Comparison of ENCODE assay signal across 8 cellular contexts in genomic region chr1:12600880-12601633, GRCh38. TPM values are rescaled to one million over a fixed set of nuclear protein-coding genes. Genes with fewer than 3 reads are reported as not detected.
A peak's percentile ranks its signal among the peaks of the same experiment; 100 is the strongest.
DNase-seq lines count a peak whose midpoint lies in the region; ATAC-seq, FAIRE-seq and TF ChIP-seq lines count a peak whose summit lies in the region.

No MANE protein-coding gene starts in this region.

- H2AFZ ChIP-seq in SU-DHL-6 (ENCODE audit: low read depth, low read length, severe bottlenecking) (no peak overlapping the region), K562 (ENCODE audit: low read depth, low read length) (no peak overlapping the region)

- 50% methylated on average over 9 of the region's 9 CpGs for WGBS in K562 (ENCODE audit: insufficient coverage, low coverage, missing lambda C conversion rate)
- WGBS in right lobe of liver (ENCODE audit: insufficient coverage, low coverage, low lambda C conversion rate, missing lambda C conversion rate), result 22% methylated on average over 4 of the region's 9 CpGs

- H3K4me1 ChIP-seq in K562 (replicated peaks in 1 of 2; ENCODE audit: control insufficient read depth in 2 of 2, insufficient read depth in 2 of 2, low read length in 2 of 2) (peaks cover 43 to 52% of the 10 kb centered on the region in 2 experiments), right lobe of liver (peaks cover 3 to 99% (median 54%) of the 10 kb centered on the region in 4 donors)

- no peak for FAIRE-seq in K562 (lab: Jason Lieb, UNC)

- H3K27ac ChIP-seq in SU-DHL-6 (ENCODE audit: low read depth, low read length) (no peak overlapping the region), K562 (ENCODE audit: extremely low read depth, low read depth, low read length) (peak overlapping the region; percentile 26; the same call in 2 of the 3 replicates), right lobe of liver (peak overlapping the region; percentile 55 to 96 (median 89))

- no peaks in the 10 kb centered on the region for H3K9me3 ChIP-seq in SU-DHL-6 (ENCODE audit: insufficient read depth, low read length)
- H3K9me3 ChIP-seq in K562 (replicated peaks; ENCODE audit: control insufficient read depth, insufficient read depth, low read depth, low read length), result no peaks in the 10 kb centered on the region
- H3K9me3 ChIP-seq in right lobe of liver, result no peaks in the 10 kb centered on the region

- peak; percentile 50 for TF ChIP-seq CTCF in SU-DHL-6 (IDR thresholded peaks at IDR 0.05; ENCODE audit: insufficient read depth, low read length, poor library complexity, severe bottlenecking)
- TF ChIP-seq CTCF in K562 (IDR thresholded peaks at IDR 0.05 in 2 of 3, conservative IDR thresholded peaks at IDR 0.05 in 1 of 3; ENCODE audit: insufficient read depth in 2 of 3, low read depth in 1 of 3, low read length in 3 of 3), result peak; percentile 73 to 87 (median 73)
- TF ChIP-seq CTCF in right lobe of liver (IDR thresholded peaks at IDR 0.05), result peak; percentile 46 to 65 (median 50)

- H3K9me1 ChIP-seq in K562 (ENCODE audit: control insufficient read depth, insufficient read depth, low read length), result peaks cover 18% of the 10 kb centered on the region

- POLR2A ChIA-PET in K562 (lab: Yijun Ruan, JAX), result interaction anchor here (0.6 to 1.7 kb wide), 11 partner anchors 9 to 241 kb away, joined by 3 to 7 read pairs (median 4); no protein-coding TSS in a partner anchor

- H3K4me3 ChIP-seq in SU-DHL-6 (ENCODE audit: insufficient read depth, low read length, poor library complexity, severe bottlenecking) (no peak overlapping the region), K562 (no peak overlapping the region), right lobe of liver (no peak overlapping the region)

- no TSS peak for BruUV-seq in K562 (replicated peaks; lab: Mats Ljungman, UMichigan)

- H3K9me2 ChIP-seq in SU-DHL-6 (replicated peaks; ENCODE audit: insufficient read depth, low read length), result no peaks in the 10 kb centered on the region

- H3F3A ChIP-seq in SU-DHL-6 (ENCODE audit: insufficient read depth), result no peaks in the 10 kb centered on the region

- no peak for TF ChIP-seq EP300 in K562 (IDR thresholded peaks at IDR 0.05; ENCODE audit: low read length)

- H3K36me3 ChIP-seq in SU-DHL-6 (ENCODE audit: low read length), result no peaks in the 10 kb centered on the region
- peaks cover 76% of the 10 kb centered on the region for H3K36me3 ChIP-seq in K562 (ENCODE audit: control insufficient read depth, insufficient read depth, low read length)
- no peaks in the 10 kb centered on the region for H3K36me3 ChIP-seq in right lobe of liver

- H3K9ac ChIP-seq in SU-DHL-6 (ENCODE audit: low read length), result no peak overlapping the region
- H3K9ac ChIP-seq in K562 (ENCODE audit: insufficient read depth in 1 of 2, low read depth in 2 of 2, low read length in 2 of 2), result no peak overlapping the region

- TF ChIP-seq POLR2A in K562 (conservative IDR thresholded peaks at IDR 0.05) (no peak), right lobe of liver (IDR thresholded peaks at IDR 0.05) (no peak)

- H4K20me1 ChIP-seq in SU-DHL-6 (ENCODE audit: low read depth, low read length) (no peaks in the 10 kb centered on the region), K562 (replicated peaks; ENCODE audit: control insufficient read depth, insufficient read depth, low read length) (peaks cover 37% of the 10 kb centered on the region)

- ATAC-seq in K562 (peak; percentile 65), right lobe of liver (peak; percentile 8 to 28 (median 22))

- no peak overlapping the region for H3K4me2 ChIP-seq in SU-DHL-6 (ENCODE audit: low read depth, low read length, poor library complexity, severe bottlenecking)
- no peak overlapping the region for H3K4me2 ChIP-seq in K562 (ENCODE audit: insufficient read depth, low read length)

- TF ChIP-seq RAD21 in K562 (CRISPR knock-in tag; conservative IDR thresholded peaks at IDR 0.05 in 1 of 2, IDR thresholded peaks at IDR 0.05 in 1 of 2), result peak; percentile 46 to 69

- in situ Hi-C loops in K562 (cut with MboI), result loop anchor here (25.0 kb wide), 1 partner anchor 289 kb away; no protein-coding TSS in a partner anchor

- intact Hi-C loops in K562 (cut with micrococcal nuclease), result loop anchor here (1.0 to 5.0 kb wide), 3 partner anchors 18 to 194 kb away; no protein-coding TSS in a partner anchor
- intact Hi-C loops in right lobe of liver (cut with DNase I), result no loop called here

- CTCF ChIA-PET in K562 (lab: Yijun Ruan, JAX; ENCODE audit: low intra/inter-chr PET ratio), result interaction anchor here (1.1 to 1.5 kb wide), 2 partner anchors 19 to 56 kb away, joined by 3 to 6 read pairs; no protein-coding TSS in a partner anchor

- H3K79me2 ChIP-seq in SU-DHL-6 (ENCODE audit: insufficient read depth, low read length) (no peaks in the 10 kb centered on the region), K562 (ENCODE audit: control insufficient read depth, insufficient read depth, low read length) (peaks cover 89% of the 10 kb centered on the region)

- H3K27me3 ChIP-seq in SU-DHL-6 (ENCODE audit: low read length), result no peaks in the 10 kb centered on the region
- H3K27me3 ChIP-seq in K562 (ENCODE audit: control insufficient read depth in 2 of 2, insufficient read depth in 2 of 2, low read length in 2 of 2), result no peaks in the 10 kb centered on the region
- no peaks in the 10 kb centered on the region for H3K27me3 ChIP-seq in right lobe of liver

- peak; percentile 14 for DNase-seq in NCI-H345 (lab: John Stamatoyannopoulos, UW)
- no peak for DNase-seq in NCI-H345 treated with DMSO at 0.1 percent for 48 hours (lab: John Stamatoyannopoulos, UW; ENCODE audit: unreplicated experiment)
- peak; percentile 72 to 81 (median 78) for DNase-seq in K562 (ENCODE audit: extremely low read depth in 1 of 4, low spot score in 3 of 4)
- peak in 1 of 3 donors; percentile 58 for DNase-seq in right lobe of liver
- DNase-seq in EL, result no peak
- no peak for DNase-seq in hypothalamus (lab: John Stamatoyannopoulos, UW)
- no peak for DNase-seq in inferior parietal cortex (ENCODE audit: extremely low spot score)

TF ChIP-seq in K562, 482 proteins besides CTCF, POLR2A, EP300 and RAD21 (continues in another document):
- TF ChIP-seq GATA2 (CRISPR knock-in tag; IDR thresholded peaks at IDR 0.05), result no peak
- peak; percentile 99 for TF ChIP-seq ZNF239 (CRISPR knock-in tag; IDR thresholded peaks at IDR 0.05)
- peak; percentile 29; the same call in 1 of the 2 replicates for TF ChIP-seq ZBTB7A (IDR thresholded peaks at IDR 0.05; ENCODE audit: borderline replicate concordance, control insufficient read depth, low read depth, low read length)
- TF ChIP-seq ARID2 (IDR thresholded peaks at IDR 0.05), result no peak
- no peak for TF ChIP-seq ZNF121 (CRISPR knock-in tag; conservative IDR thresholded peaks at IDR 0.05)
- no peak for TF ChIP-seq L3MBTL2 (IDR thresholded peaks at IDR 0.05)
- TF ChIP-seq ETS1 (conservative IDR thresholded peaks at IDR 0.05; ENCODE audit: control insufficient read depth, low read depth, low read length), result no peak
- 0 out of 2 replicates have a peak, but pooled peaks have one; percentile 74 for TF ChIP-seq MED1 (CRISPR knock-in tag; IDR thresholded peaks at IDR 0.05; ENCODE audit: borderline replicate concordance)

RNA-seq across cellular contexts. Expression of gene DHRS3, which starts 17.0 kb away (rescaled TPM):
- 74.0 and 164 TPM in 2 replicates for total RNA-seq in K562 (2011; cell fraction: chromatin; rRNA removed; ENCODE audit: low replicate concordance)
- total RNA-seq in K562 (2011; cell fraction: nucleolus; rRNA removed), result 181 and 211 TPM in 2 replicates
- total RNA-seq in K562 (2011; cell fraction: nucleoplasm; rRNA removed), result 160 and 179 TPM in 2 replicates
- total RNA-seq in K562 (2014; rRNA removed) (62.3 and 67.3 TPM in 2 replicates), K562 (2014; rRNA removed; fragmentation: Illumina TruSeq; extraction: Trizol) (37.6 and 43.5 TPM in 2 replicates), K562 (2015; rRNA removed; fragmentation: Illumina TruSeq; extraction: Trizol) (58.7 and 60.6 TPM in 2 replicates), K562 (2021) (109 and 116 TPM in 2 replicates), right lobe of liver (100 to 1,000 TPM; 132 to 252 (median 172) TPM)
- polyA plus RNA-seq in K562 (2011; rRNA removed) (58.7 and 66.5 TPM in 2 replicates), K562 (2014; fragmentation: Illumina TruSeq; extraction: Trizol) (39.4 and 46.3 TPM in 2 replicates), K562 (2014; fragmentation: Nextera tagmentation; extraction: Ambion mirVana) (10 to 100 TPM; 21.0 to 80.0 TPM), K562 (2014; rRNA removed) (57.0 and 59.6 TPM in 2 replicates)
- polyA plus RNA-seq in K562 (2011; cell fraction: cytosol; rRNA removed), result 72.1 and 104 TPM in 2 replicates
- polyA plus RNA-seq in K562 (2011; cell fraction: nucleus; rRNA removed), result 71.2 and 105 TPM in 2 replicates
- 35.6 and 41.5 TPM in 2 replicates for polyA plus RNA-seq in K562 (2012)
- 101 and 181 TPM in 2 replicates for polyA minus RNA-seq in K562 (2011; rRNA and poly(A)+ RNA removed)
- polyA minus RNA-seq in K562 (2011; cell fraction: cytosol; rRNA and poly(A)+ RNA removed), result 117 and 156 TPM in 2 replicates
- polyA minus RNA-seq in K562 (2011; cell fraction: nucleus; rRNA and poly(A)+ RNA removed), result 40.9 and 42.4 TPM in 2 replicates

RNA-seq across cellular contexts. Expression of gene AADACL4, which starts 42.8 kb away (rescaled TPM):
- total RNA-seq in K562 (2011; cell fraction: chromatin; rRNA removed; ENCODE audit: low replicate concordance), result not detected in 2 replicates
- total RNA-seq in K562 (2011; cell fraction: nucleolus; rRNA removed), result not detected in 2 replicates
- not detected in 2 replicates for total RNA-seq in K562 (2011; cell fraction: nucleoplasm; rRNA removed)
- not detected in 2 replicates for total RNA-seq in K562 (2014; rRNA removed)
- not detected in 2 replicates for total RNA-seq in K562 (2014; rRNA removed; fragmentation: Illumina TruSeq; extraction: Trizol)
- total RNA-seq in K562 (2015; rRNA removed; fragmentation: Illumina TruSeq; extraction: Trizol), result not detected in 2 replicates
- not detected in 2 replicates for total RNA-seq in K562 (2021)
- polyA plus RNA-seq in K562 (2011; rRNA removed), result not detected in 2 replicates
- polyA plus RNA-seq in K562 (2011; cell fraction: cytosol; rRNA removed), result not detected in 2 replicates
- polyA plus RNA-seq in K562 (2011; cell fraction: nucleus; rRNA removed), result not detected in 2 replicates
- polyA plus RNA-seq in K562 (2012), result not detected in 2 replicates
- not detected in 2 replicates for polyA plus RNA-seq in K562 (2014; fragmentation: Illumina TruSeq; extraction: Trizol)
- not detected for polyA plus RNA-seq in K562 (2014; fragmentation: Nextera tagmentation; extraction: Ambion mirVana)
- polyA plus RNA-seq in K562 (2014; rRNA removed), result not detected in 2 replicates
- polyA minus RNA-seq in K562 (2011; rRNA and poly(A)+ RNA removed), result not detected in 2 replicates
- polyA minus RNA-seq in K562 (2011; cell fraction: cytosol; rRNA and poly(A)+ RNA removed), result not detected in 2 replicates
- not detected in 2 replicates for polyA minus RNA-seq in K562 (2011; cell fraction: nucleus; rRNA and poly(A)+ RNA removed)
- not detected for total RNA-seq in right lobe of liver

Comparison
In these comparisons a context has a peak if more than half of its experiments do, and no peak if none do; other contexts are left out.
1. DNase-seq: peak in NCI-H345 (single experiment) and K562 (4 of 4); none in NCI-H345 treated with DMSO at 0.1 percent for 48 hours (single experiment), EL (single experiment), hypothalamus (0 of 51) and inferior parietal cortex (single experiment).
2. Peak in every context shown above with its lines, with median percentiles within 50 percentile points of each other: CTCF ChIP-seq.